8 cellular contexts compared by ENCODE assay signal in the genomic region with DNA sequence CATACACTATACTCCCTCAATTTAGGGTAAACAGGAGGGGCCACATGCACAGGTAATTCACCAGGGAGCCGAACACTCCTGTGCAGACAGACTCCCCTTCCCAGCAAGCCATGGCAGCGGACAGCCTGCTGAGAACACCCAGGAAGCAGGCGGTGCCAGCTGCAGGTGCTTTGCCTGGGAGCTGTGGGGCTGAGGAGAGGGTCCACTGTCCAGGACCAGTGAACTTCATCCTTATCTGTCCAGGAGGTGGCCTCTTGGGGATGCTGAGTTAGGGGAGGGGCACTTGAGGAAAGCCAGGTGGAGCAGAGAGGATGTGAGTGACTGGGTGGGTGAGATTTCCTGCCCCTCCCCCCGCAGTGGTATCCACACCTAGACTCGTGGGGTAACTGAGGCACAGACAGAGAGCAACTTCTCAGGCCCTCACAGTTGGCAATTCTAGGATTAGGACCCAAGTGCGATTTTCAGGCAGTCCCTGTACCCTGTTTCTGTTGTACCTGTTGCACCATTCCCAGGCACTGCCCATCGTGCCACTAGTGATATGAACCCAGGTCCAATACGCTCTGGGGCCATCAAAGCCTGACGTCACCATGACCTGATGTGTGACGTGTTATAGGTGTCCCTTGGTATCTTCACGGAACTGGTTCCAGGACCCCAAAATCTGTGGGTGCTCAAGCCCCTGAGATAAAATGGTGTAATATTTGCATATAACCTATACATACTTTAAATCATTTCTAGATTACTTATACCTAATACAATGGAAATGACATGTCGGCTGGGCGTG. TPM values are rescaled to one million over a fixed set of nuclear protein-coding genes. Genes with fewer than 3 reads are reported as not detected.
DNase-seq lines count a peak whose midpoint lies in the region; ATAC-seq, FAIRE-seq and TF ChIP-seq lines count a peak whose summit lies in the region.

No MANE protein-coding gene starts in this region.

- H3K27ac ChIP-seq in A549 (peak overlapping the region in 1 of 2 experiments; percentile 85; a peak in 3 of 6 replicates), HL-60 (replicated peaks) (no peak overlapping the region; the same call in 1 of the 2 replicates), caudate nucleus (ENCODE audit: low read depth, low read length) (peak overlapping the region; percentile 24), muscle layer of colon (ENCODE audit: low read depth, low read length) (peak overlapping the region; percentile 83)

- no peaks in the 10 kb centered on the region for H3K27me3 ChIP-seq in HL-60 (ENCODE audit: insufficient read depth, poor library complexity, severe bottlenecking)
- no peaks in the 10 kb centered on the region for H3K27me3 ChIP-seq in muscle layer of colon (ENCODE audit: control insufficient read depth in 1 of 2, insufficient read depth in 2 of 2, low read length in 2 of 2)

- ATAC-seq in A549 (0 out of 6 replicates have a peak, but pooled peaks of 1 of the 2 experiments have one; percentile 0), HG02973 (IDR thresholded peaks at IDR 0.05; ENCODE audit: unreplicated experiment) (no peak)

- H3K9me3 ChIP-seq in A549, result no peaks in the 10 kb centered on the region
- H3K9me3 ChIP-seq in muscle layer of colon (ENCODE audit: low read length), result no peaks in the 10 kb centered on the region

- peaks cover 17% of the 10 kb centered on the region for H3K36me3 ChIP-seq in muscle layer of colon (ENCODE audit: insufficient read depth, low read length)

- CTCF ChIA-PET in A549 (lab: Yijun Ruan, JAX), result interaction anchor here (1.1 to 17.9 kb wide), 19 partner anchors 11 to 185 kb away, joined by 3 to 327 read pairs (median 7); partner anchors contain the start of genes FAM171A2 and UBTF

- peak overlapping the region; percentile 90 for H3K4me2 ChIP-seq in A549

- H3K4me3 ChIP-seq in A549 (peak overlapping the region; percentile 92), HL-60 (replicated peaks; ENCODE audit: insufficient read depth, low read length) (peak overlapping the region; percentile 83), muscle layer of colon (ENCODE audit: low read depth in 1 of 2, low read length in 2 of 2) (peak overlapping the region; percentile 77 to 99)

- H3K4me1 ChIP-seq in A549, result peaks cover 9% of the 10 kb centered on the region
- peaks cover 16% of the 10 kb centered on the region for H3K4me1 ChIP-seq in muscle layer of colon (ENCODE audit: insufficient read depth, low read length)

- POLR2A ChIA-PET in A549 (lab: Yijun Ruan, JAX), result interaction anchor here (0.5 to 1.9 kb wide), 8 partner anchors 8 to 276 kb away, joined by 3 to 20 read pairs (median 5); partner anchors contain the start of gene RUNDC3A

- TF ChIP-seq POLR2A in A549 (IDR thresholded peaks at IDR 0.05; ENCODE audit: low read length), result no peak

- DNase-seq in A549 (ENCODE audit: low read depth in 1 of 2, low spot score in 1 of 2), result no peak
- no peak for DNase-seq in HL-60 (ENCODE audit: low read depth in 1 of 2, low spot score in 1 of 2)
- no peak for DNase-seq in caudate nucleus (lab: John Stamatoyannopoulos, UW)
- no peak for DNase-seq in NCI-H187 treated with DMSO at 0.1 percent for 48 hours (lab: John Stamatoyannopoulos, UW)
- no peak for DNase-seq in HuH-7.5 (ENCODE audit: low spot score)
- no peak for DNase-seq in KBM-7

- TF ChIP-seq EP300 in A549 (IDR thresholded peaks at IDR 0.05), result no peak

- FAIRE-seq in A549 (lab: Jason Lieb, UNC), result no peak

- peak overlapping the region; percentile 76 for H3K9ac ChIP-seq in muscle layer of colon (ENCODE audit: low read length)

- WGBS in A549 (ENCODE audit: missing lambda C conversion rate), result 75% methylated on average over 13 of the region's 13 CpGs

- TF ChIP-seq CTCF in A549 (IDR thresholded peaks at IDR 0.05), result no peak; the same call in 2 of the 3 replicates
- no peak for TF ChIP-seq CTCF in HL-60 (IDR thresholded peaks at IDR 0.05; ENCODE audit: insufficient read depth, low read length)

- TF ChIP-seq RAD21 in A549 (conservative IDR thresholded peaks at IDR 0.05 in 1 of 2, IDR thresholded peaks at IDR 0.05 in 1 of 2), result no peak

- in situ Hi-C loops in KBM-7 (cut with MboI; ENCODE audit: low pct_unique_long_range_greater_than_20kb, low sequenced_read_pairs), result no loop called here

TF ChIP-seq in A549, 52 proteins besides CTCF, POLR2A, EP300 and RAD21:
- TF ChIP-seq KDM5A (IDR thresholded peaks at IDR 0.05) (no peak), KDM1A (IDR thresholded peaks at IDR 0.05; ENCODE audit: low read depth) (no peak), RNF2 (IDR thresholded peaks at IDR 0.05; ENCODE audit: borderline replicate concordance, low read depth) (no peak), TFCP2L1 (CRISPR knock-in tag; IDR thresholded peaks at IDR 0.05) (no peak), JUN (IDR thresholded peaks at IDR 0.05) (no peak), ELK1 (IDR thresholded peaks at IDR 0.05; ENCODE audit: low read depth, low read length) (no peak), CBX2 (IDR thresholded peaks at IDR 0.05; ENCODE audit: borderline replicate concordance, low read depth) (no peak), HDAC2 (IDR thresholded peaks at IDR 0.05) (no peak), GATA3 (IDR thresholded peaks at IDR 0.05; ENCODE audit: borderline replicate concordance) (no peak), CBX8 (IDR thresholded peaks at IDR 0.05) (no peak), SMC3 (IDR thresholded peaks at IDR 0.05) (no peak), MYC (IDR thresholded peaks at IDR 0.05; ENCODE audit: borderline replicate concordance, low read length) (no peak)

RNA-seq across cellular contexts. Expression of gene GRN, which starts 1.2 kb away (rescaled TPM):
- polyA plus RNA-seq in A549 (2011; rRNA removed) (111 and 147 TPM in 2 replicates), A549 (2017; fragmentation: RNase III; extraction: RNeasy Plus Mini Kit Qiagen cat#74134 plus additional on column Dnase treatment) (146 to 198 TPM (median 197 TPM) in 3 replicates)
- 216 and 242 TPM in 2 replicates for polyA plus RNA-seq in A549 (2012; cell fraction: cytosol; rRNA removed)
- 645 and 899 TPM in 2 replicates for polyA plus RNA-seq in A549 (2012; cell fraction: nucleus; rRNA removed)
- polyA minus RNA-seq in A549 (2011; rRNA and poly(A)+ RNA removed), result 81.3 and 100 TPM in 2 replicates

RNA-seq across cellular contexts. Expression of gene FAM171A2, which starts 17.4 kb away (rescaled TPM):
- polyA plus RNA-seq in A549 (2011; rRNA removed) (1.8 and 2.7 TPM in 2 replicates), A549 (2017; fragmentation: RNase III; extraction: RNeasy Plus Mini Kit Qiagen cat#74134 plus additional on column Dnase treatment) (3.0 to 4.2 TPM (median 3.9 TPM) in 3 replicates)
- polyA plus RNA-seq in A549 (2012; cell fraction: cytosol; rRNA removed), result 3.2 and 6.0 TPM in 2 replicates
- 7.2 and 9.5 TPM in 2 replicates for polyA plus RNA-seq in A549 (2012; cell fraction: nucleus; rRNA removed)
- polyA minus RNA-seq in A549 (2011; rRNA and poly(A)+ RNA removed), result 1.6 and 3.5 TPM in 2 replicates

RNA-seq across cellular contexts. Expression of gene SLC25A39, which starts 21.6 kb away (rescaled TPM):
- 80.9 and 90.1 TPM in 2 replicates for polyA plus RNA-seq in A549 (2011; rRNA removed)
- polyA plus RNA-seq in A549 (2012; cell fraction: cytosol; rRNA removed), result 288 and 335 TPM in 2 replicates
- 507 and 616 TPM in 2 replicates for polyA plus RNA-seq in A549 (2012; cell fraction: nucleus; rRNA removed)
- polyA plus RNA-seq in A549 (2017; fragmentation: RNase III; extraction: RNeasy Plus Mini Kit Qiagen cat#74134 plus additional on column Dnase treatment), result 147 to 154 TPM (median 150 TPM) in 3 replicates
- polyA minus RNA-seq in A549 (2011; rRNA and poly(A)+ RNA removed), result 62.5 and 70.8 TPM in 2 replicates

RNA-seq across cellular contexts. Expression of gene RUNDC3A, which starts 37.9 kb away (rescaled TPM):
- 0.45 and 0.57 TPM in 2 replicates for polyA plus RNA-seq in A549 (2011; rRNA removed)
- polyA plus RNA-seq in A549 (2012; cell fraction: cytosol; rRNA removed), result 0.52 and 0.62 TPM in 2 replicates
- 1.4 and 1.8 TPM in 2 replicates for polyA plus RNA-seq in A549 (2012; cell fraction: nucleus; rRNA removed)
- 0.21 to 0.48 TPM (median 0.22 TPM) in 3 replicates for polyA plus RNA-seq in A549 (2017; fragmentation: RNase III; extraction: RNeasy Plus Mini Kit Qiagen cat#74134 plus additional on column Dnase treatment)
- polyA minus RNA-seq in A549 (2011; rRNA and poly(A)+ RNA removed), result 0.33 and 0.54 TPM in 2 replicates

RNA-seq across cellular contexts. Expression of gene ITGA2B, which starts 43.2 kb away (rescaled TPM):
- polyA plus RNA-seq in A549 (2011; rRNA removed), result 1.3 TPM in 2 replicates
- 2.0 and 2.9 TPM in 2 replicates for polyA plus RNA-seq in A549 (2012; cell fraction: cytosol; rRNA removed)
- 15.6 and 18.3 TPM in 2 replicates for polyA plus RNA-seq in A549 (2012; cell fraction: nucleus; rRNA removed)
- polyA plus RNA-seq in A549 (2017; fragmentation: RNase III; extraction: RNeasy Plus Mini Kit Qiagen cat#74134 plus additional on column Dnase treatment), result 2.2 to 4.4 TPM (median 4.1 TPM) in 3 replicates
- polyA minus RNA-seq in A549 (2011; rRNA and poly(A)+ RNA removed), result 1.7 and 2.2 TPM in 2 replicates
